In the genomic region with DNA sequence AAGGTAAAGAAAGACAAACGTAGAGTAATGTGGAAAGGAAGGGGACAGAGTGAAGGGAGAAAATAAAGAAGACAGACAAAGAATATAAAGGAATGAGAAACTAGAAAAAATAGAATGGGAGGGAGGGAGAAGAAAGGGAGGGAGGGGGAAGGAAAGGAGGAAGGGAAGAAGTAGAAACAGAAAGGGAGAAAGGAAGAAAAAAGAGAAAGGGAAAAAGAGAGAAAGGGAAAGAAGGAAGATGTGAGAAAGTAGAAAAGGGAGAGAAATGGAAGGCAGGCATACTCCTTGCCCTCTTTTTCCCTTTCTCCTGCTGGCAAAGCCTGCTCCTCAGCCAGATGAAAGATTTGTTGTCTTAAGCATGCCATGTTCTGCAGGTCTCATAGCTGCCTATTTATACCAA, we compare ENCODE assay signal across 34 cellular contexts.
"Had no signal": no experiment of that assay in that cellular context is flagged by ENCODE, and none has a peak within 500 bp of the region (broad histone marks: within the 10 kb centered on the region; RNA-seq: fewer than 3 reads in every experiment).

No MANE protein-coding gene starts in this region.

- H3K9me3 ChIP-seq: adrenal gland, ascending aorta, body of pancreas, breast epithelium had no signal

- H3K27ac ChIP-seq: adrenal gland, ascending aorta, body of pancreas, brain microvascular endothelial cell, breast epithelium, cardiac muscle cell had no signal

- H3K36me3 ChIP-seq: adrenal gland, ascending aorta, brain microvascular endothelial cell, breast epithelium, cardiac muscle cell had no signal

- FAIRE-seq: astrocyte, bronchial epithelial cell had no signal

- ATAC-seq: activated naive CD4-positive, alpha-beta T cell treated with anti-CD3 and anti-CD28 coated beads, Interleukin-2, amount 50 U/mL, for 72 hours; activated naive CD8-positive, alpha-beta T cell treated with anti-CD3 and anti-CD28 coated beads, Interleukin-2, amount 50 U/mL, for 24 hours; activated T-cell treated with anti-CD3 and anti-CD28 coated beads, Interleukin-2, amount 50 U/mL, for 4 hours; activated T-cell treated with anti-CD3 and anti-CD28 coated beads, Interleukin-2, amount 50 U/mL, for 72 hours; activated T-helper 17 cell treated with anti-CD3 and anti-CD28 coated beads, Interleukin-2, amount 50 U/mL, for 72 hours; body of pancreas had no signal

- H3K4me1 ChIP-seq: adrenal gland, ascending aorta, body of pancreas, breast epithelium had no signal

- DNase-seq: activated effector memory CD4-positive, alpha-beta T cell treated with anti-CD3 and anti-CD28 coated beads, Interleukin-2, amount 50 U/mL, for 16 hours; activated effector memory CD4-positive, alpha-beta T cell treated with Interleukin-2 at 50 U/mL for 16 hours; activated gamma-delta T cell; activated gamma-delta T cell treated with Interleukin-2 at 50 U/mL for 16 hours; activated naive CD4-positive, alpha-beta T cell; activated naive CD4-positive, alpha-beta T cell treated with anti-CD3 and anti-CD28 coated beads for 36 hours; activated naive CD4-positive, alpha-beta T cell treated with anti-CD3 and anti-CD28 coated beads, Interleukin-2, amount 10 ng/mL, durations not matched to agents 7 days and 5 days; activated naive CD4-positive, alpha-beta T cell treated with anti-CD3 and anti-CD28 coated beads, Interleukin-2, amount 50 U/mL, for 16 hours; activated naive CD4-positive, alpha-beta T cell treated with Interleukin-2 at 50 U/mL for 16 hours; activated naive CD8-positive, alpha-beta T cell treated with anti-CD3 and anti-CD28 coated beads for 36 hours; activated naive CD8-positive, alpha-beta T cell treated with anti-CD3 and anti-CD28 coated beads, Interleukin-2, amount 10 ng/mL, durations not matched to agents 7 days and 5 days; activated naive CD8-positive, alpha-beta T cell treated with anti-CD3 and anti-CD28 coated beads, Interleukin-2, amount 50 U/mL, for 24 hours; activated T-cell treated with anti-CD3 and anti-CD28 coated beads, Interleukin-2, amount 50 U/mL, for 1 hour; activated T-cell treated with anti-CD3 and anti-CD28 coated beads, Interleukin-2, amount 50 U/mL, for 24 hours; activated T-cell treated with anti-CD3 and anti-CD28 coated beads, Interleukin-2, amount 50 U/mL, for 4 hours; activated T-cell treated with anti-CD3 and anti-CD28 coated beads, Interleukin-2, amount 50 U/mL, for 48 hours; activated T-cell treated with anti-CD3 and anti-CD28 coated beads, Interleukin-2, amount 50 U/mL, for 72 hours; adrenal gland; amniotic stem cell; amygdala; anterior cingulate cortex; aorta; body of pancreas; brain microvascular endothelial cell; caudate nucleus; central memory CD4-positive, alpha-beta T cell; cerebellar nuclear complex had no signal

- H3K27me3 ChIP-seq: adrenal gland, ascending aorta, body of pancreas, brain microvascular endothelial cell, breast epithelium, cardiac muscle cell had no signal

- H3K4me3 ChIP-seq: adrenal gland, ascending aorta, body of pancreas, breast epithelium, cardiac muscle cell had no signal
